8 cellular contexts compared by ENCODE assay signal in genomic region chr9:129609486-129610192, GRCh38. TPM values are rescaled to one million over a fixed set of nuclear protein-coding genes. Genes with fewer than 3 reads are reported as not detected.
A peak's percentile ranks its signal among the peaks of the same experiment; 100 is the strongest.
DNase-seq lines count a peak whose midpoint lies in the region; ATAC-seq and TF ChIP-seq lines count a peak whose summit lies in the region.

No MANE protein-coding gene starts in this region.

- ATAC-seq in esophagus mucosa (peak; percentile 36), HG03045 (IDR thresholded peaks at IDR 0.05; ENCODE audit: unreplicated experiment) (no peak)

- peaks cover 37 to 43% of the 10 kb centered on the region in 2 experiments for H3K4me1 ChIP-seq in neutrophil (ENCODE audit: control insufficient read depth in 1 of 2, insufficient read depth in 1 of 2, low read depth in 1 of 2, low read length in 1 of 2)

- peak overlapping the region; percentile 80 for H3K27ac ChIP-seq in neutrophil

- no peaks in the 10 kb centered on the region for H3K36me3 ChIP-seq in neutrophil

- no peaks in the 10 kb centered on the region for H3K9me3 ChIP-seq in neutrophil

- TF ChIP-seq CTCF in neutrophil (IDR thresholded peaks at IDR 0.05) = no peak

- H3K27me3 ChIP-seq in neutrophil = peaks cover 11% of the 10 kb centered on the region

- peak overlapping the region; percentile 71 to 76 for H3K4me3 ChIP-seq in neutrophil (ENCODE audit: low read depth in 1 of 2, low read length in 1 of 2)

- DNase-seq in stimulated activated CD4-positive, alpha-beta T cell treated with anti-CD3 and anti-CD28 coated beads, Interleukin-1b, Interleukin-23, amount 100 ng/mL, for 48 hours = peak; percentile 25
- no peak for DNase-seq in stimulated activated CD4-positive, alpha-beta T cell treated with anti-CD3 and anti-CD28 coated beads, Interleukin-2, amount 100 ng/mL, for 48 hours
- DNase-seq in activated T-cell treated with anti-CD3 and anti-CD28 coated beads for 4 hours (peak; percentile 45), NK-92 (lab: John Stamatoyannopoulos, UW; ENCODE audit: unreplicated experiment) (no peak), 8988T (no peak)

RNA-seq across cellular contexts. Expression of gene C9orf50, which starts 11.3 kb away (rescaled TPM):
- not detected for total RNA-seq in esophagus mucosa

RNA-seq across cellular contexts. Expression of gene NTMT1, which starts 16.3 kb away (rescaled TPM):
- total RNA-seq in esophagus mucosa = 18.8 TPM

RNA-seq across cellular contexts. Expression of gene ASB6, which starts 32.3 kb away (rescaled TPM):
- total RNA-seq in esophagus mucosa = 11.4 TPM

RNA-seq across cellular contexts. Expression of gene PRRX2, which starts 55.8 kb away (rescaled TPM):
- total RNA-seq in esophagus mucosa = 1.5 TPM

Comparison
In these comparisons a context has a peak if more than half of its experiments do, and no peak if none do; other contexts are left out.
1. DNase-seq: peak in stimulated activated CD4-positive, alpha-beta T cell treated with anti-CD3 and anti-CD28 coated beads, Interleukin-1b, Interleukin-23, amount 100 ng/mL, for 48 hours (single experiment) and activated T-cell treated with anti-CD3 and anti-CD28 coated beads for 4 hours (single experiment); none in stimulated activated CD4-positive, alpha-beta T cell treated with anti-CD3 and anti-CD28 coated beads, Interleukin-2, amount 100 ng/mL, for 48 hours (0 of 2), NK-92 (single experiment) and 8988T (single experiment).